ENCODE assay signal across 8 cellular contexts in the genomic region with DNA sequence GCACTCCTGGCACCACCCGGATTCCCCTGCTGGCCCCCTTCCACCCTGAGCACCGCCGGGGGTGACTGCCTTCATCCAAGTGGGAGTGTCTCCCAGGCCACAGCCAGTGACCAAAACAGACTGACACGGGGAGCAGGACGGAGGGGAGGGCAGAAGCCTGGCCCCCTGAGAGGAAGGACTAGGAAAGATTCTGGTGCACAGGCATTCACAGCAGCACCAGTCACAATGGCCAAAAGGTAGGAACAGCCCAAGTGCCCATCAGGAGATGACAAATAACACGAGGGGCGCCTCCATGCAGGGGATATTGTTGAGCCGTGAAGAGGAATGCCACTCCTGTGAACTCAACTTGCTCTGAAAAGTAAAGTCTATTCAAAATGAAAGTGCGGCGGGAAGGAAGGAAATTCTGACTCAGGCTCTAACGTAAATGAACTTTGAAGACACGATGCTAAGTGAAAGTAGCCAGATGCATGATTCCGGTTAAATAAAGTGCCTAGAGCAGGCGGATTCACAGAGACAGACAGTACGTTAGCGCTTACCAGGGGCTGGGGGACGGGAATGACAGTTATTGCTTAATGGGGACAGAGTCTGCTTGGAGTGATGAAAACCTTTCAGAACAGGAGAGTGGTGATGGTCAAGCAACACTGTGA.
DNase-seq lines count a peak whose midpoint lies in the region; ATAC-seq, FAIRE-seq and TF ChIP-seq lines count a peak whose summit lies in the region.

No MANE protein-coding gene starts in this region.

- peak; percentile 99 for FAIRE-seq in GM19239 (lab: Jason Lieb, UNC)

- DNase-seq in GM19239 (ENCODE audit: insufficient read length, low spot score) (peak; percentile 40), superior temporal gyrus (ENCODE audit: extremely low spot score) (peak; percentile 42), cortex of kidney (lab: John Stamatoyannopoulos, UW) (no peak), cerebellum (ENCODE audit: low spot score) (no peak)
- DNase-seq in activated CD4-positive, alpha-beta T cell treated with anti-CD3 and anti-CD28 coated beads for 24 hours (ENCODE audit: low read depth in 2 of 2) = peak; percentile 47 to 56
- peak; percentile 16 for DNase-seq in effector CD4-positive, alpha-beta T cell

- H3K9ac ChIP-seq in neural cell (ENCODE audit: low read length) = no peak overlapping the region

- no peak for TF ChIP-seq RAD21 in neural cell (conservative IDR thresholded peaks at IDR 0.05)

- no peak overlapping the region for H2AFZ ChIP-seq in neural cell (ENCODE audit: low read depth, low read length)

- no peaks in the 10 kb centered on the region for H4K20me1 ChIP-seq in neural cell (ENCODE audit: insufficient read depth)

- H3F3A ChIP-seq in neural cell (ENCODE audit: insufficient read depth, low read length, poor library complexity, severe bottlenecking) = no peaks in the 10 kb centered on the region

- no peaks in the 10 kb centered on the region for H3K9me3 ChIP-seq in neural cell (ENCODE audit: low read length)

- no peaks in the 10 kb centered on the region for H3K79me2 ChIP-seq in neural cell (replicated peaks; ENCODE audit: insufficient read depth, low read length)

- no peaks in the 10 kb centered on the region for H3K36me3 ChIP-seq in neural cell (ENCODE audit: insufficient read depth, low read length)

- no peak overlapping the region for H3K4me2 ChIP-seq in neural cell (ENCODE audit: low read length)

- H3K9me2 ChIP-seq in neural cell (ENCODE audit: insufficient read depth, low read length) = no peaks in the 10 kb centered on the region

- TF ChIP-seq EP300 in neural cell (conservative IDR thresholded peaks at IDR 0.05; ENCODE audit: poor library complexity, severe bottlenecking) = no peak

- no peak overlapping the region for H3K4me3 ChIP-seq in neural cell (ENCODE audit: low read length)

- H3K27ac ChIP-seq in neural cell (ENCODE audit: low read length) = no peak overlapping the region

- no peaks in the 10 kb centered on the region for H3K27me3 ChIP-seq in neural cell (ENCODE audit: insufficient read depth, low read depth, low read length)

- TF ChIP-seq CTCF in neural cell (IDR thresholded peaks at IDR 0.05; ENCODE audit: poor library complexity, severe bottlenecking) = no peak

- peak; percentile 85 for ATAC-seq in HG03354 (IDR thresholded peaks at IDR 0.05; ENCODE audit: poor library complexity, severe bottlenecking, unreplicated experiment)

TF ChIP-seq in neural cell, 6 proteins besides CTCF, POLR2A, EP300 and RAD21:
- TF ChIP-seq TAF1 (IDR thresholded peaks at IDR 0.05; ENCODE audit: low read depth) = no peak
- no peak for TF ChIP-seq EZH2 (IDR thresholded peaks at IDR 0.05; ENCODE audit: borderline replicate concordance, insufficient read depth, low read length, poor library complexity, severe bottlenecking)
- peak; percentile 31 for TF ChIP-seq REST (IDR thresholded peaks at IDR 0.05; ENCODE audit: borderline replicate concordance)
- no peak for TF ChIP-seq POLR2AphosphoS5 (IDR thresholded peaks at IDR 0.05)
- no peak for TF ChIP-seq MXI1 (conservative IDR thresholded peaks at IDR 0.05; ENCODE audit: poor library complexity, severe bottlenecking)

Comparison
In these comparisons a context has a peak if more than half of its experiments do, and no peak if none do; other contexts are left out.
1. DNase-seq: peak in GM19239 (single experiment), activated CD4-positive, alpha-beta T cell treated with anti-CD3 and anti-CD28 coated beads for 24 hours (2 of 2), effector CD4-positive, alpha-beta T cell (single experiment) and superior temporal gyrus (single experiment); none in cortex of kidney (single experiment) and cerebellum (single experiment).